Comparison of ENCODE assay signal across 8 cellular contexts in the genomic region with DNA sequence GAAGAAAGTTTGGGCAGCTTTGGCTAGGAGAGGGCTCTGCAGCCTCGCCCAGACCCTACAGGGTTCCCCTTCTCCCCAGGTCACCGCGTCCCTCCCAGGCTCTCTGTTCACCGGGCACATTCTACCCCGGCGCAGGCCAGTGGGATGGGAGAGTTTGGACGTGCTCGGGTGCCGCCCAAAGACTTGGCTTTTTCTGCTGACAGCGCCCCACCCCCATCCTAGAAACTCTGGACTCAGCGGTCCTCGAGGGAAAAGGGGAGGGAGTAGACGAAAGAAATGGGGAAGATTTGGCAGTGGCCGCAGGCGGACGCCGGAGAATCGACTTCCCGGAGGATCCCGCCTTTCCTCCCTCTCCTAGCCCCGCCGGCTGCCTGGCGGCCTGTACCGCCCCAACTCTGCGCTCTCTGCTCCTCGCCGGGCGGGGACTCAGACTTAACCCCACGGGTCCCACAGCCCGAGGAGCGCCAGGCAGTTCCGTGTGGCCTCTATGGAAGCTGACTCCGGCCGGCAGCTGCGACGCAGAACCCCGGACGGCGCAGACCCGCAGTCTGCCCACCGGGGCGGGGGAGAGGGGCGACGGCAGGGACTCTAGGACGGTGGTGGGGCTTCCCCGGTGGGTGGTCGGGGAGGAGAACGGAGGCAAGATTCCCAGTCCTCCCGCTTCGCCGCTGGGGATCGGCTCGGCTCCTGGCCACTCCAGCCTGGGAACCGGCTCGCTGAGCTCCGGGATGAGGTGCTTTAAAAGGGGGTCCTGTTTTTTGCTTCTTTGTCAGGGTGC. TPM values are rescaled to one million over a fixed set of nuclear protein-coding genes. Genes with fewer than 3 reads are reported as not detected.
DNase-seq lines count a peak whose midpoint lies in the region; ATAC-seq, FAIRE-seq and TF ChIP-seq lines count a peak whose summit lies in the region.

No MANE protein-coding gene starts in this region.

- POLR2A ChIA-PET in GM12878 (lab: Charles Lee): no interaction called here

- H3K36me3 ChIP-seq in GM12878 (ENCODE audit: control insufficient read depth in 2 of 2, insufficient read depth in 2 of 2, low read length in 1 of 2) (no peaks in the 10 kb centered on the region), iPS-20b (ENCODE audit: insufficient read depth, low read depth, low read length) (no peaks in the 10 kb centered on the region)

- H3K27ac Mint-ChIP-seq in stimulated activated memory B cell treated with anti-CD40 and anti-IgM and Interleukin-4, amounts not matched to agents 10 μg/mL and 1 μg/mL and 100 μg/mL, for 72 hours: no peak overlapping the region

- H3K9ac ChIP-seq in GM12878 (ENCODE audit: control insufficient read depth, insufficient read depth, low read length): no peak overlapping the region
- no peak overlapping the region for H3K9ac ChIP-seq in iPS-20b (ENCODE audit: low read depth, low read length)

- H3K4me1 ChIP-seq in GM12878 (ENCODE audit: control insufficient read depth, insufficient read depth, low read length) (no peaks in the 10 kb centered on the region), iPS-20b (ENCODE audit: insufficient read depth, low read length) (no peaks in the 10 kb centered on the region; the same call in 1 of the 2 replicates)

- H3K4me3 ChIP-seq in GM12878 (no peak overlapping the region), iPS-20b (ENCODE audit: low read length) (peak overlapping the region; percentile 67)

- DNase-seq in GM12878 (ENCODE audit: low read depth, low spot score): no peak
- no peak for DNase-seq in GM12891 (ENCODE audit: insufficient read length, low spot score)
- no peak for DNase-seq in NCI-H446 treated with DMSO at 0.1 percent for 48 hours (lab: John Stamatoyannopoulos, UW)

- H3K9me3 Mint-ChIP-seq in stimulated activated memory B cell treated with anti-CD40 and anti-IgM and Interleukin-4, amounts not matched to agents 10 μg/mL and 1 μg/mL and 100 μg/mL, for 72 hours: no peaks in the 10 kb centered on the region

- CTCF ChIA-PET in GM12878 (lab: Yijun Ruan, JAX): no interaction called here

- 33% methylated on average over 54 of the region's 56 CpGs for WGBS in GM12878 (ENCODE audit: insufficient coverage, insufficient replicate concordance, low lambda C conversion rate, missing lambda C conversion rate)

- H3K9me3 ChIP-seq in GM12878 (replicated peaks; ENCODE audit: control insufficient read depth, insufficient read depth, low read length) (no peaks in the 10 kb centered on the region; the same call in 2 of the 3 replicates), iPS-20b (ENCODE audit: insufficient read depth, low read depth, low read length) (peaks cover 14% of the 10 kb centered on the region; the same call in 1 of the 2 replicates)

- no peaks in the 10 kb centered on the region for H3K36me3 Mint-ChIP-seq in stimulated activated memory B cell treated with anti-CD40 and anti-IgM and Interleukin-4, amounts not matched to agents 10 μg/mL and 1 μg/mL and 100 μg/mL, for 72 hours

- H3K27ac ChIP-seq in C4-2B: peak overlapping the region; percentile 56; the same call in 1 of the 2 replicates
- no peak overlapping the region for H3K27ac ChIP-seq in GM12878 (ENCODE audit: control insufficient read depth, insufficient read depth)
- no peak overlapping the region for H3K27ac ChIP-seq in iPS-20b (ENCODE audit: low read length)

- SMC1A ChIA-PET in GM12878 (lab: Charles Lee; ENCODE audit: uncharacterized antibody, unreplicated experiment): no interaction called here

- peaks cover 91% of the 10 kb centered on the region for H3K27me3 Mint-ChIP-seq in stimulated activated memory B cell treated with anti-CD40 and anti-IgM and Interleukin-4, amounts not matched to agents 10 μg/mL and 1 μg/mL and 100 μg/mL, for 72 hours

- H3K79me2 ChIP-seq in GM12878 (ENCODE audit: control insufficient read depth, insufficient read depth, low read length): no peaks in the 10 kb centered on the region

- no peak for TF ChIP-seq POLR2A in GM12878 (IDR thresholded peaks at IDR 0.05; ENCODE audit: low read depth, low read length)
- no peak for TF ChIP-seq POLR2A in GM12891 (IDR thresholded peaks at IDR 0.05; ENCODE audit: low read depth, low read length)

- no peak for TF ChIP-seq RAD21 in Ishikawa (IDR thresholded peaks at IDR 0.05; ENCODE audit: low read depth)
- TF ChIP-seq RAD21 in GM12878 (IDR thresholded peaks at IDR 0.05; ENCODE audit: insufficient read depth, low read depth, low read length): no peak

- H3K4me3 Mint-ChIP-seq in stimulated activated memory B cell treated with anti-CD40 and anti-IgM and Interleukin-4, amounts not matched to agents 10 μg/mL and 1 μg/mL and 100 μg/mL, for 72 hours: peak overlapping the region; percentile 81

- H2AFZ ChIP-seq in GM12878 (ENCODE audit: control insufficient read depth, low read depth, low read length): no peak overlapping the region

- peak; percentile 5; the same call in 1 of the 2 replicates for TF ChIP-seq EP300 in Ishikawa (IDR thresholded peaks at IDR 0.05; ENCODE audit: borderline replicate concordance)
- no peak for TF ChIP-seq EP300 in GM12878 (IDR thresholded peaks at IDR 0.05; ENCODE audit: borderline replicate concordance in 1 of 2, control insufficient read depth in 1 of 2, low read depth in 2 of 2, low read length in 2 of 2)

- FAIRE-seq in GM12878 (lab: Jason Lieb, UNC) (no peak), GM12891 (lab: Jason Lieb, UNC) (no peak)

- intact Hi-C loops in GM12878 (cut with micrococcal nuclease; ENCODE audit: unreplicated experiment): no loop called here

- H3K4me2 ChIP-seq in GM12878 (ENCODE audit: control insufficient read depth, insufficient read depth): no peak overlapping the region

- BruUV-seq in GM12878 (replicated peaks; lab: Mats Ljungman, UMichigan): no TSS peak

- H3K4me1 Mint-ChIP-seq in stimulated activated memory B cell treated with anti-CD40 and anti-IgM and Interleukin-4, amounts not matched to agents 10 μg/mL and 1 μg/mL and 100 μg/mL, for 72 hours: peaks cover 54% of the 10 kb centered on the region

- peaks cover 31 to 47% of the 10 kb centered on the region in 2 experiments for H3K27me3 ChIP-seq in GM12878 (replicated peaks in 1 of 2; ENCODE audit: control insufficient read depth in 2 of 2, insufficient read depth in 2 of 2, low read length in 1 of 2)
- H3K27me3 ChIP-seq in iPS-20b (ENCODE audit: insufficient read depth, low read length): peaks cover 97% of the 10 kb centered on the region

- ATAC-seq in GM12878 (no peak), HG02759 (IDR thresholded peaks at IDR 0.05; ENCODE audit: unreplicated experiment) (no peak)
- ATAC-seq in stimulated activated memory B cell treated with anti-CD40 and anti-IgM and Interleukin-4, amounts not matched to agents 10 μg/mL and 1 μg/mL and 100 μg/mL, for 72 hours: no peak

- TF ChIP-seq CTCF in C4-2B (conservative IDR thresholded peaks at IDR 0.05) (no peak), GM12878 (IDR thresholded peaks at IDR 0.05 in 2 of 3, conservative IDR thresholded peaks at IDR 0.05 in 1 of 3; ENCODE audit: control insufficient read depth in 2 of 3, extremely low read depth in 1 of 3, insufficient read depth in 1 of 3, low read depth in 3 of 3, low read length in 3 of 3) (no peak)

- RAD21 ChIA-PET in GM12878 (lab: Charles Lee; ENCODE audit: unreplicated experiment): no interaction called here

- no peaks in the 10 kb centered on the region for H4K20me1 ChIP-seq in GM12878 (ENCODE audit: control insufficient read depth, insufficient read depth)

- in situ Hi-C loops in GM12878 (cut with MboI): no loop called here

TF ChIP-seq in Ishikawa, 13 proteins besides CTCF, POLR2A, EP300 and RAD21 (continues in another document):
- TF ChIP-seq NFIC (IDR thresholded peaks at IDR 0.05) (peak; percentile 29; the same call in 1 of the 2 replicates), CEBPB (IDR thresholded peaks at IDR 0.05) (no peak), MAX (IDR thresholded peaks at IDR 0.05) (peak; percentile 59), CREB1 (IDR thresholded peaks at IDR 0.05; ENCODE audit: low read depth) (no peak), EGR1 (IDR thresholded peaks at IDR 0.05) (no peak)

TF ChIP-seq in GM12878, 131 proteins besides CTCF, POLR2A, EP300 and RAD21:
- TF ChIP-seq SUZ12 (IDR thresholded peaks at IDR 0.05; ENCODE audit: unreplicated experiment) (peak; percentile 74), KDM1A (IDR thresholded peaks at IDR 0.05; ENCODE audit: borderline replicate concordance) (no peak)

TF ChIP-seq in GM12891, 5 proteins besides CTCF, POLR2A, EP300 and RAD21:
- TF ChIP-seq POLR2AphosphoS5 (IDR thresholded peaks at IDR 0.05; ENCODE audit: low read depth, low read length) (no peak), PAX5 (IDR thresholded peaks at IDR 0.05; ENCODE audit: insufficient read depth, low read length, severe bottlenecking) (no peak), SPI1 (IDR thresholded peaks at IDR 0.05; ENCODE audit: low read depth, low read length) (no peak), POU2F2 (IDR thresholded peaks at IDR 0.05; ENCODE audit: low read depth, low read length) (no peak), TAF1 (IDR thresholded peaks at IDR 0.05; ENCODE audit: low read depth, low read length) (no peak)

RNA-seq across cellular contexts. Expression of gene SIX2, which starts 0.9 kb away (rescaled TPM):
- not detected in 2 replicates for total RNA-seq in GM12878 (2013; cell fraction: nucleolus; rRNA removed)
- total RNA-seq in GM12878 (2014; rRNA removed): not detected in 2 replicates
- not detected in 2 replicates for total RNA-seq in GM12878 (2014; rRNA removed; fragmentation: Illumina TruSeq; extraction: Trizol)
- total RNA-seq in GM12878 (2021): not detected in 2 replicates
- polyA plus RNA-seq in GM12878 (2011; ENCODE audit: low read depth): not detected
- polyA plus RNA-seq in GM12878 (2011; rRNA removed): not detected in 2 replicates
- polyA plus RNA-seq in GM12878 (2011; cell fraction: cytosol; rRNA removed): not detected in 2 replicates
- polyA plus RNA-seq in GM12878 (2011; cell fraction: nucleus; rRNA removed): not detected in 2 replicates
- not detected in 2 replicates for polyA plus RNA-seq in GM12878 (2012)
- polyA plus RNA-seq in GM12878 (2014; fragmentation: Illumina TruSeq; extraction: Trizol): not detected in 2 replicates
- not detected for polyA plus RNA-seq in GM12878 (2014; fragmentation: Nextera tagmentation; extraction: Ambion mirVana)
- polyA plus RNA-seq in GM12878 (2014; rRNA removed): not detected in 2 replicates
- polyA plus RNA-seq in GM12878 (2016; fragmentation: Nextera tagmentation; extraction: Ambion mirVana): not detected
- polyA minus RNA-seq in GM12878 (2011; rRNA and poly(A)+ RNA removed): not detected in 2 replicates
- 0.42 TPM in 1 of 2 replicates, not detected in the other for polyA minus RNA-seq in GM12878 (2011; cell fraction: cytosol; rRNA and poly(A)+ RNA removed)
- not detected in 2 replicates for polyA minus RNA-seq in GM12878 (2011; cell fraction: nucleus; rRNA and poly(A)+ RNA removed)
- not detected for polyA plus RNA-seq in GM12891 (2012; ENCODE audit: low read depth, missing spikeins)
